ENCODE assay signal across 23 cellular contexts in the genomic region with DNA sequence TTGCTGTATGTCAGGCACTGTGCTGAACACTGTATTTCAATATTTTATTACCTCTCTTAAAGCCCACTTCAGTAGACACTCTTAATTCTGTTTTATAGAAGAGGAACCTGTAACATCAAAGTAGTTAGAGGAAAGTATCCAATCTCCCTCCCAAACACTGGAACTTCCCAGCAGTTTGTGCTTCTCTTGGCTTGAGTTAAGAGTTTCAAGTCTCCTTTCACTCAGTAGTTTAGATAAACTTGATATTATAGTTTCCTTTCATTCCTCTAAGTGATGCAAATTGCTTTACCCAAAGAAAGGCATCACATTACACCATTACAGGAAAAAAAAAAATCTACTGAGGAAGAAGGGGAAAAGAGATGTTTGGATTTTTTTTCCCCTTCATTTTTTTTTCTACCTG.
DNase-seq lines count a peak whose midpoint lies in the region; ATAC-seq, FAIRE-seq and TF ChIP-seq lines count a peak whose summit lies in the region.
"Had no signal": no experiment of that assay in that cellular context is flagged by ENCODE, and none has a peak within 500 bp of the region (broad histone marks: within the 10 kb centered on the region; RNA-seq: fewer than 3 reads in every experiment).

No MANE protein-coding gene starts in this region.

- ATAC-seq in GM19023 (IDR thresholded peaks at IDR 0.05; ENCODE audit: unreplicated experiment), result no peak
- ATAC-seq: CD8-positive, alpha-beta T cell; HCT116 had no signal

- H2AFZ ChIP-seq in astrocyte (ENCODE audit: low read depth, low read length) (no peak overlapping the region), MM.1S (ENCODE audit: low read length) (no peak overlapping the region)
- H2AFZ ChIP-seq: GM23248 had no signal

- H3F3A ChIP-seq in MM.1S (ENCODE audit: insufficient read depth, low read length), result peaks cover 20% of the 10 kb centered on the region

- H3K9me3 Mint-ChIP-seq in astrocyte (ENCODE audit: unreplicated experiment) (peaks cover 2% of the 10 kb centered on the region), nephron (no peaks in the 10 kb centered on the region)
- H3K9me3 Mint-ChIP-seq: CD8-positive, alpha-beta T cell; H9 had no signal

- H3K79me2 ChIP-seq in astrocyte (ENCODE audit: insufficient read depth, low read length) (no peaks in the 10 kb centered on the region), MM.1S (ENCODE audit: low read length) (no peaks in the 10 kb centered on the region)

- no peaks in the 10 kb centered on the region for H3K9me2 ChIP-seq in MM.1S (replicated peaks; ENCODE audit: insufficient read depth, low read length)

- no peaks in the 10 kb centered on the region for H3K9me3 ChIP-seq in astrocyte (ENCODE audit: insufficient read depth, low read depth, low read length)
- no peaks in the 10 kb centered on the region for H3K9me3 ChIP-seq in MM.1S (replicated peaks; ENCODE audit: insufficient read depth, low read length)
- H3K9me3 ChIP-seq: BLaER1, Caco-2 had no signal

- H3K27ac ChIP-seq in astrocyte (ENCODE audit: low read depth, low read length), result no peak overlapping the region
- H3K27ac ChIP-seq in MM.1S (ENCODE audit: low read length), result no peak overlapping the region
- H3K27ac ChIP-seq: 22Rv1, BLaER1, C4-2B, GM23248 had no signal

- no peaks in the 10 kb centered on the region for H3K36me3 ChIP-seq in astrocyte (ENCODE audit: insufficient read depth, low read length)
- no peaks in the 10 kb centered on the region for H3K36me3 ChIP-seq in MM.1S (replicated peaks; ENCODE audit: insufficient read depth, low read length)
- H3K36me3 ChIP-seq: BLaER1 had no signal

- H3K4me1 ChIP-seq in astrocyte (ENCODE audit: insufficient read depth, low read length) (no peaks in the 10 kb centered on the region), MM.1S (ENCODE audit: low read length) (peaks cover 25% of the 10 kb centered on the region)
- H3K4me1 ChIP-seq: BLaER1, Caco-2 had no signal

- peaks cover 15% of the 10 kb centered on the region for H3K27me3 Mint-ChIP-seq in astrocyte (ENCODE audit: low read depth, unreplicated experiment)
- no peaks in the 10 kb centered on the region for H3K27me3 Mint-ChIP-seq in nephron (ENCODE audit: low read depth)
- H3K27me3 Mint-ChIP-seq: CD4-positive, CD25-positive, alpha-beta regulatory T cell had no signal

- H3K36me3 Mint-ChIP-seq in astrocyte (ENCODE audit: low read depth, unreplicated experiment) (no peaks in the 10 kb centered on the region), nephron (ENCODE audit: low read depth) (peaks cover 10% of the 10 kb centered on the region)
- H3K36me3 Mint-ChIP-seq: CD4-positive, CD25-positive, alpha-beta regulatory T cell; CD8-positive, alpha-beta T cell had no signal

- TF ChIP-seq CTCF in astrocyte (IDR thresholded peaks at IDR 0.05; ENCODE audit: insufficient read depth, low read depth, low read length) (no peak), nephron (IDR thresholded peaks at IDR 0.05; ENCODE audit: unreplicated experiment in 3 of 3) (no peak), MM.1S (IDR thresholded peaks at IDR 0.05; ENCODE audit: low read length) (no peak)

- peaks cover 4% of the 10 kb centered on the region for H3K4me1 Mint-ChIP-seq in astrocyte (ENCODE audit: low read depth, unreplicated experiment)
- H3K4me1 Mint-ChIP-seq in nephron, result peaks cover 60% of the 10 kb centered on the region
- H3K4me1 Mint-ChIP-seq: B cell had no signal

- H3K4me2 ChIP-seq in astrocyte (ENCODE audit: low read length) (no peak overlapping the region), MM.1S (ENCODE audit: low read depth, low read length) (no peak overlapping the region)
- H3K4me2 ChIP-seq: BLaER1 had no signal

- H3K4me3 Mint-ChIP-seq in astrocyte (ENCODE audit: unreplicated experiment) (no peak overlapping the region), nephron (no peak overlapping the region)
- H3K4me3 Mint-ChIP-seq: B cell; CD4-positive, CD25-positive, alpha-beta regulatory T cell; CD8-positive, alpha-beta T cell; H9; HFFc6 had no signal

- H3K4me3 ChIP-seq in astrocyte (ENCODE audit: insufficient read depth, low read depth, low read length), result no peak overlapping the region
- H3K4me3 ChIP-seq in MM.1S (ENCODE audit: low read length), result no peak overlapping the region
- H3K4me3 ChIP-seq: BLaER1, GM23248 had no signal

- H4K20me1 ChIP-seq in astrocyte (ENCODE audit: insufficient read depth, low read length) (no peaks in the 10 kb centered on the region), MM.1S (ENCODE audit: insufficient read depth, low read length) (no peaks in the 10 kb centered on the region)
- H4K20me1 ChIP-seq: BLaER1 had no signal

- no peak for FAIRE-seq in astrocyte (lab: Jason Lieb, UNC)
- FAIRE-seq: A204.1, GM12891, GM18507 had no signal

- H3K9ac ChIP-seq in astrocyte (ENCODE audit: low read length), result no peak overlapping the region
- no peak overlapping the region for H3K9ac ChIP-seq in MM.1S (ENCODE audit: low read length)
- H3K9ac ChIP-seq: BLaER1, GM23248 had no signal

- DNase-seq in DMS 273 (lab: John Stamatoyannopoulos, UW; ENCODE audit: unreplicated experiment), result peak; percentile 14
- DNase-seq in DMS 273 treated with DMSO at 0.1 percent for 48 hours (lab: John Stamatoyannopoulos, UW), result no peak
- DNase-seq in astrocyte (ENCODE audit: low read depth), result peak; percentile 15
- no peak for DNase-seq in MM.1S
- DNase-seq: Caco-2; CD4-positive, CD25-positive, alpha-beta regulatory T cell; CD8-positive, alpha-beta T cell; DMS53; DMS79 treated with DMSO at 0.1 percent for 48 hours; GF-D8; GM23248; H9; HFFc6 had no signal

- H3K27me3 ChIP-seq in astrocyte (ENCODE audit: insufficient read depth, low read length) (no peaks in the 10 kb centered on the region), MM.1S (replicated peaks; ENCODE audit: insufficient read depth, low read length) (no peaks in the 10 kb centered on the region)
- H3K27me3 ChIP-seq: BLaER1 had no signal

- H3K27ac Mint-ChIP-seq in astrocyte (ENCODE audit: unreplicated experiment) (no peak overlapping the region), nephron (peak overlapping the region in 2 of 3 experiments; percentile 37 to 46)
- H3K27ac Mint-ChIP-seq: B cell; CD4-positive, CD25-positive, alpha-beta regulatory T cell; CD8-positive, alpha-beta T cell; H9; HFFc6 had no signal

Comparison
In these comparisons a context has a peak if more than half of its experiments do, and no peak if none do; other contexts are left out.
1. DNase-seq: peak in DMS 273 (single experiment) and astrocyte (single experiment); none in DMS 273 treated with DMSO at 0.1 percent for 48 hours (single experiment) and MM.1S (single experiment).